8 cellular contexts compared by ENCODE assay signal in genomic region chr3:129428020-129428381, GRCh38. TPM values are rescaled to one million over a fixed set of nuclear protein-coding genes. Genes with fewer than 3 reads are reported as not detected.
DNase-seq lines count a peak whose midpoint lies in the region; ATAC-seq and TF ChIP-seq lines count a peak whose summit lies in the region.

No MANE protein-coding gene starts in this region.

- H4K20me1 ChIP-seq in PC-3 (ENCODE audit: low read length) = no peaks in the 10 kb centered on the region

- H3K4me1 ChIP-seq in CD4-positive, CD25-positive, alpha-beta regulatory T cell (ENCODE audit: control insufficient read depth, insufficient read depth, low read length, poor library complexity, severe bottlenecking) = peaks cover 12% of the 10 kb centered on the region
- H3K4me1 ChIP-seq in PC-3 (ENCODE audit: insufficient read depth, low read length) (peaks cover 17% of the 10 kb centered on the region), esophagus muscularis mucosa (peaks cover 14 to 20% (median 16%) of the 10 kb centered on the region in 4 donors), neuron (ENCODE audit: insufficient read depth, low read length) (peaks cover 30% of the 10 kb centered on the region)

- H3K9me3 ChIP-seq in CD4-positive, CD25-positive, alpha-beta regulatory T cell (ENCODE audit: control insufficient read depth in 2 of 2, low read length in 2 of 2) = no peaks in the 10 kb centered on the region
- no peaks in the 10 kb centered on the region for H3K9me3 ChIP-seq in PC-3 (ENCODE audit: low read length)
- H3K9me3 ChIP-seq in esophagus muscularis mucosa = no peaks in the 10 kb centered on the region
- H3K9me3 ChIP-seq in neuron (ENCODE audit: low read length) = no peaks in the 10 kb centered on the region

- H3K9me3 Mint-ChIP-seq in CD4-positive, CD25-positive, alpha-beta regulatory T cell = peaks cover 0 to 1% (median 0%) of the 10 kb centered on the region in 7 donors

- H2AFZ ChIP-seq in PC-3 (ENCODE audit: low read length) = peak overlapping the region; percentile 77
- peak overlapping the region; percentile 87 for H2AFZ ChIP-seq in neuron (ENCODE audit: low read depth, low read length)

- no peak overlapping the region for H3K9ac ChIP-seq in PC-3 (ENCODE audit: low read length)

- no peaks in the 10 kb centered on the region for H3K79me2 ChIP-seq in PC-3 (ENCODE audit: low read length)

- peak overlapping the region; percentile 65 to 83 (median 78) for H3K27ac Mint-ChIP-seq in CD4-positive, CD25-positive, alpha-beta regulatory T cell

- no peak for DNase-seq in CD4-positive, CD25-positive, alpha-beta regulatory T cell
- DNase-seq in PC-3 (no peak), esophagus muscularis mucosa (ENCODE audit: extremely low spot score) (no peak), NCI-H2107 (lab: John Stamatoyannopoulos, UW) (no peak)

- peaks cover 23% of the 10 kb centered on the region for H3K36me3 ChIP-seq in CD4-positive, CD25-positive, alpha-beta regulatory T cell (ENCODE audit: control insufficient read depth, insufficient read depth, low read length)
- peaks cover 19% of the 10 kb centered on the region; the same call in 1 of the 2 replicates for H3K36me3 ChIP-seq in PC-3 (ENCODE audit: low read depth, low read length)
- H3K36me3 ChIP-seq in esophagus muscularis mucosa = peaks cover 11 to 30% (median 26%) of the 10 kb centered on the region in 4 donors
- H3K36me3 ChIP-seq in neuron (ENCODE audit: insufficient read depth, low read length) = peaks cover 18% of the 10 kb centered on the region

- H3K4me3 ChIP-seq in CD4-positive, CD25-positive, alpha-beta regulatory T cell (ENCODE audit: low read depth, low read length) = peak overlapping the region; percentile 60
- peak overlapping the region; percentile 59 for H3K4me3 ChIP-seq in PC-3 (ENCODE audit: low read length)
- H3K4me3 ChIP-seq in esophagus muscularis mucosa = peak overlapping the region; percentile 56 to 61 (median 58)
- peak overlapping the region; percentile 53 for H3K4me3 ChIP-seq in neuron (ENCODE audit: low read length)

- TF ChIP-seq POLR2A in esophagus muscularis mucosa (IDR thresholded peaks at IDR 0.05; ENCODE audit: low read depth) = no peak

- CTCF ChIA-PET in PC-3 (lab: Charles Lee) = no interaction called here

- H3K4me2 ChIP-seq in PC-3 (ENCODE audit: low read length) = peak overlapping the region; percentile 80

- intact Hi-C loops in PC-3 (cut with micrococcal nuclease) = no loop called here
- intact Hi-C loops in esophagus muscularis mucosa (cut with DNase I) = no loop called here

- H3K9me2 ChIP-seq in PC-3 (replicated peaks; ENCODE audit: low read length) = no peaks in the 10 kb centered on the region

- H3K36me3 Mint-ChIP-seq in CD4-positive, CD25-positive, alpha-beta regulatory T cell = peaks cover 16% of the 10 kb centered on the region

- peaks cover 16% of the 10 kb centered on the region for H3K27me3 Mint-ChIP-seq in CD4-positive, CD25-positive, alpha-beta regulatory T cell

- TF ChIP-seq CTCF in PC-3 (conservative IDR thresholded peaks at IDR 0.05; ENCODE audit: low read depth, low read length) (no peak), esophagus muscularis mucosa (IDR thresholded peaks at IDR 0.05) (no peak)

- no peaks in the 10 kb centered on the region for H3F3A ChIP-seq in PC-3 (ENCODE audit: low read length, unreplicated experiment)

- no peaks in the 10 kb centered on the region for H3K27me3 ChIP-seq in CD4-positive, CD25-positive, alpha-beta regulatory T cell (ENCODE audit: control insufficient read depth, insufficient read depth, low read length)
- H3K27me3 ChIP-seq in PC-3 (ENCODE audit: low read length) = no peaks in the 10 kb centered on the region
- no peaks in the 10 kb centered on the region for H3K27me3 ChIP-seq in esophagus muscularis mucosa
- H3K27me3 ChIP-seq in neuron (ENCODE audit: insufficient read depth, low read length) = no peaks in the 10 kb centered on the region

- peaks cover 14 to 27% (median 18%) of the 10 kb centered on the region in 4 donors for H3K4me1 Mint-ChIP-seq in CD4-positive, CD25-positive, alpha-beta regulatory T cell

- 18% methylated on average over 4 of the region's 8 CpGs for WGBS in esophagus muscularis mucosa

- peak overlapping the region; percentile 83 to 89 (median 86) for H3K4me3 Mint-ChIP-seq in CD4-positive, CD25-positive, alpha-beta regulatory T cell

- ATAC-seq in CD4-positive, CD25-positive, alpha-beta regulatory T cell (ENCODE audit: low read depth in 2 of 2) = no peak
- ATAC-seq in PC-3 (peak; percentile 14; the same call in 1 of the 2 replicates), HG03439 (IDR thresholded peaks at IDR 0.05; ENCODE audit: unreplicated experiment) (no peak), GM18519 (IDR thresholded peaks at IDR 0.05; ENCODE audit: low FRiP score, unreplicated experiment) (no peak), GM19467 (IDR thresholded peaks at IDR 0.05; ENCODE audit: unreplicated experiment) (no peak)

- POLR2A ChIA-PET in PC-3 (lab: Charles Lee; ENCODE audit: unreplicated experiment) = no interaction called here

- TF ChIP-seq EP300 in esophagus muscularis mucosa (IDR thresholded peaks at IDR 0.05) = no peak

- BruUV-seq in PC-3 (replicated peaks; lab: Mats Ljungman, UMichigan) = no TSS peak

- H3K27ac ChIP-seq in CD4-positive, CD25-positive, alpha-beta regulatory T cell (ENCODE audit: insufficient read depth, low read length, poor library complexity, severe bottlenecking) = no peak overlapping the region
- H3K27ac ChIP-seq in PC-3 (ENCODE audit: low read length) (no peak overlapping the region), esophagus muscularis mucosa (replicated peaks in 1 of 4) (peak overlapping the region in 1 of 4 donors; percentile 62)

RNA-seq across cellular contexts. Expression of gene EFCAB12, which starts 0.4 kb away (rescaled TPM):
- total RNA-seq in CD4-positive, CD25-positive, alpha-beta regulatory T cell = 2.2 TPM
- polyA plus RNA-seq in CD4-positive, CD25-positive, alpha-beta regulatory T cell = under 1 TPM in 3 of 4 donors, not detected in 1; 0.05 to 0.13 (median 0.05) TPM
- total RNA-seq in PC-3 (2014; rRNA removed) (0.04 and 0.12 TPM in 2 replicates), esophagus muscularis mucosa (under 1 TPM in 2 of 4 donors, not detected in 2; 0.19 to 0.42 TPM)

RNA-seq across cellular contexts. Expression of gene MBD4, which starts 11.7 kb away (rescaled TPM):
- 44.6 TPM for total RNA-seq in CD4-positive, CD25-positive, alpha-beta regulatory T cell
- polyA plus RNA-seq in CD4-positive, CD25-positive, alpha-beta regulatory T cell = 10 to 100 TPM; 37.0 to 46.7 (median 42.3) TPM
- 11.4 and 21.1 TPM in 2 replicates for total RNA-seq in PC-3 (2014; rRNA removed)
- 10 to 100 TPM; 12.1 to 23.3 (median 16.4) TPM for total RNA-seq in esophagus muscularis mucosa

RNA-seq across cellular contexts. Expression of gene IFT122, which starts 12.0 kb away (rescaled TPM):
- 19.3 TPM for total RNA-seq in CD4-positive, CD25-positive, alpha-beta regulatory T cell
- 1 to 10 TPM; 2.5 to 5.3 (median 3.8) TPM for polyA plus RNA-seq in CD4-positive, CD25-positive, alpha-beta regulatory T cell
- total RNA-seq in PC-3 (2014; rRNA removed) = 10.2 and 13.8 TPM in 2 replicates
- 10 to 100 TPM; 19.5 to 32.8 (median 21.9) TPM for total RNA-seq in esophagus muscularis mucosa
